1 cellular context compared by ENCODE assay signal in genomic region chr19:38079926-38080380, GRCh38.
TF ChIP-seq lines count a peak whose summit lies in the region.

No MANE protein-coding gene starts in this region.

TF ChIP-seq in HepG2, 621 proteins besides CTCF, POLR2A, EP300 and RAD21 (continued from another document and continues in another):
- TF ChIP-seq TMF1 (CRISPR knock-in tag; IDR thresholded peaks at IDR 0.05; ENCODE audit: low read depth) = no peak
- no peak for TF ChIP-seq KAT7 (CRISPR knock-in tag; IDR thresholded peaks at IDR 0.05; ENCODE audit: borderline replicate concordance)
- TF ChIP-seq SOX6 (IDR thresholded peaks at IDR 0.05) = no peak
- peak; percentile 70 for TF ChIP-seq SOX6 (CRISPR knock-in tag; IDR thresholded peaks at IDR 0.05)
- no peak for TF ChIP-seq HNF4G (IDR thresholded peaks at IDR 0.05; ENCODE audit: borderline replicate concordance, low read depth, low read length)
- TF ChIP-seq HNF4G (CRISPR knock-in tag; IDR thresholded peaks at IDR 0.05; ENCODE audit: borderline replicate concordance, low read depth) = no peak
- TF ChIP-seq TFE3 (CRISPR knock-in tag; IDR thresholded peaks at IDR 0.05) = 0 out of 2 replicates have a peak, but pooled peaks have one; percentile 16
- TF ChIP-seq ZNF263 (CRISPR knock-in tag; IDR thresholded peaks at IDR 0.05) = peak; percentile 82; the same call in 1 of the 2 replicates
- no peak for TF ChIP-seq FOXC1 (CRISPR knock-in tag; IDR thresholded peaks at IDR 0.05; ENCODE audit: borderline replicate concordance)
- no peak for TF ChIP-seq FOXA1 (IDR thresholded peaks at IDR 0.05)
- peak; percentile 93 for TF ChIP-seq FOXA1 (CRISPR knock-in tag; IDR thresholded peaks at IDR 0.05)
- peak; percentile 92 for TF ChIP-seq SAP130 (CRISPR knock-in tag; IDR thresholded peaks at IDR 0.05; ENCODE audit: low read depth)
- no peak for TF ChIP-seq ZNF678 (CRISPR knock-in tag; IDR thresholded peaks at IDR 0.05)
- no peak for TF ChIP-seq KAT2B (IDR thresholded peaks at IDR 0.05; ENCODE audit: borderline replicate concordance, low read depth, low read length)
- peak; percentile 57; the same call in 1 of the 2 replicates for TF ChIP-seq MIER2 (CRISPR knock-in tag; IDR thresholded peaks at IDR 0.05)
- no peak; the same call in 1 of the 2 replicates for TF ChIP-seq ZNF205 (CRISPR knock-in tag; IDR thresholded peaks at IDR 0.05)
- no peak for TF ChIP-seq HNF1A (IDR thresholded peaks at IDR 0.05; ENCODE audit: low read depth)
- no peak for TF ChIP-seq HNF1A (CRISPR knock-in tag; IDR thresholded peaks at IDR 0.05; ENCODE audit: borderline replicate concordance)
- TF ChIP-seq ZBTB2 (CRISPR knock-in tag; IDR thresholded peaks at IDR 0.05; ENCODE audit: low read depth) = no peak
- TF ChIP-seq RFXAP (CRISPR knock-in tag; IDR thresholded peaks at IDR 0.05; ENCODE audit: borderline replicate concordance) = no peak
- no peak for TF ChIP-seq ZNF780A (CRISPR knock-in tag; IDR thresholded peaks at IDR 0.05)
- TF ChIP-seq ZNF691 (CRISPR knock-in tag; IDR thresholded peaks at IDR 0.05; ENCODE audit: borderline replicate concordance, low read depth) = no peak
- no peak for TF ChIP-seq KLF16 (CRISPR knock-in tag; IDR thresholded peaks at IDR 0.05)
- peak; percentile 51; the same call in 1 of the 2 replicates for TF ChIP-seq PAXIP1 (CRISPR knock-in tag; conservative IDR thresholded peaks at IDR 0.05)
- TF ChIP-seq NR1H2 (CRISPR knock-in tag; IDR thresholded peaks at IDR 0.05; ENCODE audit: borderline replicate concordance, low read depth) = no peak
- TF ChIP-seq MYNN (CRISPR knock-in tag; IDR thresholded peaks at IDR 0.05; ENCODE audit: low read depth) = no peak
- no peak for TF ChIP-seq ZMAT3 (CRISPR knock-in tag; conservative IDR thresholded peaks at IDR 0.05)
- no peak for TF ChIP-seq ONECUT2 (CRISPR knock-in tag; IDR thresholded peaks at IDR 0.05)
- TF ChIP-seq TFDP1 (CRISPR knock-in tag; IDR thresholded peaks at IDR 0.05; ENCODE audit: borderline replicate concordance) = no peak
- no peak for TF ChIP-seq PLSCR1 (CRISPR knock-in tag; IDR thresholded peaks at IDR 0.05; ENCODE audit: borderline replicate concordance)
- TF ChIP-seq ZNF224 (CRISPR knock-in tag; IDR thresholded peaks at IDR 0.05) = no peak
- no peak for TF ChIP-seq ZNF589 (CRISPR knock-in tag; conservative IDR thresholded peaks at IDR 0.05)
- TF ChIP-seq SMC3 (IDR thresholded peaks at IDR 0.05; ENCODE audit: low read length) = no peak
- peak; percentile 30; the same call in 1 of the 2 replicates for TF ChIP-seq ZNF644 (CRISPR knock-in tag; IDR thresholded peaks at IDR 0.05; ENCODE audit: low read depth)
- no peak for TF ChIP-seq ZNF326 (CRISPR knock-in tag; IDR thresholded peaks at IDR 0.05; ENCODE audit: borderline replicate concordance)
- no peak for TF ChIP-seq GTF2F1 (IDR thresholded peaks at IDR 0.05; ENCODE audit: low read length)
- no peak for TF ChIP-seq STAT6 (CRISPR knock-in tag; IDR thresholded peaks at IDR 0.05; ENCODE audit: borderline replicate concordance)
- no peak for TF ChIP-seq MED1 (CRISPR knock-in tag; IDR thresholded peaks at IDR 0.05)
- TF ChIP-seq HNRNPH1 (optimal IDR thresholded peaks at IDR 0.05; ENCODE audit: low read depth, low read length) = no peak
- TF ChIP-seq ETV5 (CRISPR knock-in tag; IDR thresholded peaks at IDR 0.05; ENCODE audit: borderline replicate concordance) = peak; percentile 88; the same call in 1 of the 2 replicates
- TF ChIP-seq NR2F6 (IDR thresholded peaks at IDR 0.05) = no peak
- peak; percentile 27; the same call in 1 of the 2 replicates for TF ChIP-seq NR2F6 (CRISPR knock-in tag; IDR thresholded peaks at IDR 0.05)
- no peak for TF ChIP-seq ZNF724P (CRISPR knock-in tag; IDR thresholded peaks at IDR 0.05; ENCODE audit: borderline replicate concordance)
- TF ChIP-seq ZNF672 (CRISPR knock-in tag; IDR thresholded peaks at IDR 0.05) = no peak
- no peak for TF ChIP-seq MTF1 (CRISPR knock-in tag; IDR thresholded peaks at IDR 0.05)
- no peak for TF ChIP-seq HIVEP1 (CRISPR knock-in tag; IDR thresholded peaks at IDR 0.05)
- TF ChIP-seq ZNF598 (CRISPR knock-in tag; IDR thresholded peaks at IDR 0.05; ENCODE audit: borderline replicate concordance) = no peak
- TF ChIP-seq NFRKB (IDR thresholded peaks at IDR 0.05) = no peak
- TF ChIP-seq HOXA5 (CRISPR knock-in tag; IDR thresholded peaks at IDR 0.05) = no peak
- no peak for TF ChIP-seq CSRNP1 (CRISPR knock-in tag; IDR thresholded peaks at IDR 0.05)
- no peak for TF ChIP-seq RFX1 (IDR thresholded peaks at IDR 0.05)
